In genomic region chr1:93607814-93608187, GRCh38 we compare ENCODE assay signal across 9 cellular contexts.
DNase-seq lines count a peak whose midpoint lies in the region; ATAC-seq lines count a peak whose summit lies in the region.
"Had no signal": no experiment of that assay in that cellular context is flagged by ENCODE, and none has a peak within 500 bp of the region (broad histone marks: within the 10 kb centered on the region; RNA-seq: fewer than 3 reads in every experiment).

No MANE protein-coding gene starts in this region.

- peak overlapping the region; percentile 90 for H3K27ac Mint-ChIP-seq in dendritic cell treated with granulocyte-macrophage colony-stimulating factor and Interleukin-4, amounts not matched to agents 40 ng/mL and 50 ng/mL, for 4 days
- peak overlapping the region; percentile 99 for H3K27ac Mint-ChIP-seq in stimulated activated naive B cell treated with anti-CD40 and anti-IgM and Interleukin-4, amounts not matched to agents 10 μg/mL and 1 μg/mL and 100 μg/mL, for 72 hours

- peaks cover 79% of the 10 kb centered on the region for H3K4me1 Mint-ChIP-seq in dendritic cell treated with granulocyte-macrophage colony-stimulating factor and Interleukin-4, amounts not matched to agents 40 ng/mL and 50 ng/mL, for 4 days (ENCODE audit: low read depth)
- peaks cover 64 to 86% of the 10 kb centered on the region in 2 donors for H3K4me1 Mint-ChIP-seq in stimulated activated naive B cell treated with anti-CD40 and anti-IgM and Interleukin-4, amounts not matched to agents 10 μg/mL and 1 μg/mL and 100 μg/mL, for 72 hours

- H3K27me3 Mint-ChIP-seq in dendritic cell treated with granulocyte-macrophage colony-stimulating factor and Interleukin-4, amounts not matched to agents 40 ng/mL and 50 ng/mL, for 4 days, result no peaks in the 10 kb centered on the region
- H3K27me3 Mint-ChIP-seq in stimulated activated naive B cell treated with anti-CD40 and anti-IgM and Interleukin-4, amounts not matched to agents 10 μg/mL and 1 μg/mL and 100 μg/mL, for 72 hours, result no peaks in the 10 kb centered on the region

- DNase-seq in ELR (ENCODE audit: low read depth) (peak; percentile 73), inferior parietal cortex (ENCODE audit: extremely low spot score) (no peak), COLO668 (lab: John Stamatoyannopoulos, UW; ENCODE audit: unreplicated experiment) (no peak), NCI-H2227 treated with DMSO at 0.1 percent for 48 hours (lab: John Stamatoyannopoulos, UW) (no peak)
- peak; percentile 81 for DNase-seq in stimulated activated naive B cell treated with anti-CD40 and anti-IgM and Interleukin-4, amounts not matched to agents 10 μg/mL and 1 μg/mL and 100 μg/mL, for 72 hours
- DNase-seq: right lobe of liver had no signal

- no peaks in the 10 kb centered on the region for H3K9me3 Mint-ChIP-seq in dendritic cell treated with granulocyte-macrophage colony-stimulating factor and Interleukin-4, amounts not matched to agents 40 ng/mL and 50 ng/mL, for 4 days
- H3K9me3 Mint-ChIP-seq in stimulated activated naive B cell treated with anti-CD40 and anti-IgM and Interleukin-4, amounts not matched to agents 10 μg/mL and 1 μg/mL and 100 μg/mL, for 72 hours, result peaks cover 0 to 5% of the 10 kb centered on the region in 2 donors

- ATAC-seq in GM19467 (IDR thresholded peaks at IDR 0.05; ENCODE audit: unreplicated experiment) (peak; percentile 89), HG03460 (IDR thresholded peaks at IDR 0.05; ENCODE audit: unreplicated experiment) (peak; percentile 86)
- ATAC-seq in stimulated activated naive B cell treated with anti-CD40 and anti-IgM and Interleukin-4, amounts not matched to agents 10 μg/mL and 1 μg/mL and 100 μg/mL, for 72 hours (replicated peaks), result peak; percentile 93 to 94

- intact Hi-C loops in dendritic cell treated with granulocyte-macrophage colony-stimulating factor and Interleukin-4, amounts not matched to agents 40 ng/mL and 50 ng/mL, for 4 days (cut with micrococcal nuclease), result no loop called here

- H3K4me3 Mint-ChIP-seq in dendritic cell treated with granulocyte-macrophage colony-stimulating factor and Interleukin-4, amounts not matched to agents 40 ng/mL and 50 ng/mL, for 4 days, result peak overlapping the region; percentile 0
- peak overlapping the region; percentile 73 for H3K4me3 Mint-ChIP-seq in stimulated activated naive B cell treated with anti-CD40 and anti-IgM and Interleukin-4, amounts not matched to agents 10 μg/mL and 1 μg/mL and 100 μg/mL, for 72 hours

- H3K36me3 Mint-ChIP-seq in dendritic cell treated with granulocyte-macrophage colony-stimulating factor and Interleukin-4, amounts not matched to agents 40 ng/mL and 50 ng/mL, for 4 days (ENCODE audit: low read depth), result peaks cover 48% of the 10 kb centered on the region
- H3K36me3 Mint-ChIP-seq in stimulated activated naive B cell treated with anti-CD40 and anti-IgM and Interleukin-4, amounts not matched to agents 10 μg/mL and 1 μg/mL and 100 μg/mL, for 72 hours, result peaks cover 72 to 86% of the 10 kb centered on the region in 2 donors

Comparison
In these comparisons a context has a peak if more than half of its experiments do, and no peak if none do; other contexts are left out.
1. DNase-seq: peak in ELR (single experiment) and stimulated activated naive B cell treated with anti-CD40 and anti-IgM and Interleukin-4, amounts not matched to agents 10 μg/mL and 1 μg/mL and 100 μg/mL, for 72 hours (single experiment); none in inferior parietal cortex (single experiment), COLO668 (single experiment) and NCI-H2227 treated with DMSO at 0.1 percent for 48 hours (single experiment).
2. Peak in every context shown above with its lines, with median percentiles within 50 percentile points of each other: ATAC-seq.